Comparison of ENCODE assay signal across 8 cellular contexts in genomic region chr16:30921748-30922419, GRCh38. TPM values are rescaled to one million over a fixed set of nuclear protein-coding genes. Genes with fewer than 3 reads are reported as not detected.
A peak's percentile ranks its signal among the peaks of the same experiment; 100 is the strongest.
DNase-seq lines count a peak whose midpoint lies in the region; ATAC-seq and TF ChIP-seq lines count a peak whose summit lies in the region.

No MANE protein-coding gene starts in this region.

- DNase-seq in Karpas-422: peak; percentile 96
- DNase-seq in Peyer's patch: peak; percentile 90 to 95 (median 91)
- DNase-seq in fibroblast of lung (ENCODE audit: low read depth in 2 of 2): peak; percentile 89 to 92
- DNase-seq in naive thymus-derived CD8-positive, alpha-beta T cell: peak; percentile 81 to 94 (median 88)
- peak; percentile 77 to 94 for DNase-seq in stimulated activated effector memory CD8-positive, alpha-beta T cell treated with anti-CD3 and anti-CD28 coated beads, Interleukin-12 subunit alpha, Interleukin-12 subunit beta, amount 100 ng/mL, for 72 hours (ENCODE audit: low spot score in 2 of 2)

- peaks cover 16% of the 10 kb centered on the region for H3K36me3 Mint-ChIP-seq in activated T-helper 17 cell treated with anti-CD3 and anti-CD28 coated beads, Interleukin-2, amount 50 U/mL, for 72 hours (ENCODE audit: low read depth)
- no peaks in the 10 kb centered on the region for H3K36me3 Mint-ChIP-seq in naive thymus-derived CD8-positive, alpha-beta T cell
- peaks cover 31% of the 10 kb centered on the region for H3K36me3 Mint-ChIP-seq in stimulated activated effector memory CD8-positive, alpha-beta T cell treated with anti-CD3 and anti-CD28 coated beads, Interleukin-12 subunit alpha, Interleukin-12 subunit beta, amount 100 ng/mL, for 72 hours

- H2AFZ ChIP-seq in Karpas-422 (ENCODE audit: low read length) (peak overlapping the region; percentile 63; the same call in 1 of the 2 replicates), fibroblast of lung (ENCODE audit: low read length) (peak overlapping the region; percentile 35)

- no peaks in the 10 kb centered on the region for H3K9me3 Mint-ChIP-seq in activated T-helper 17 cell treated with anti-CD3 and anti-CD28 coated beads, Interleukin-2, amount 50 U/mL, for 72 hours
- no peaks in the 10 kb centered on the region for H3K9me3 Mint-ChIP-seq in naive thymus-derived CD8-positive, alpha-beta T cell
- no peaks in the 10 kb centered on the region for H3K9me3 Mint-ChIP-seq in stimulated activated effector memory CD8-positive, alpha-beta T cell treated with anti-CD3 and anti-CD28 coated beads, Interleukin-12 subunit alpha, Interleukin-12 subunit beta, amount 100 ng/mL, for 72 hours

- H3K27me3 Mint-ChIP-seq in activated T-helper 17 cell treated with anti-CD3 and anti-CD28 coated beads, Interleukin-2, amount 50 U/mL, for 72 hours: no peaks in the 10 kb centered on the region
- no peaks in the 10 kb centered on the region for H3K27me3 Mint-ChIP-seq in naive thymus-derived CD8-positive, alpha-beta T cell

- TF ChIP-seq CTCF in GM12872 (IDR thresholded peaks at IDR 0.05; ENCODE audit: insufficient read depth, low read depth, low read length) (peak; percentile 90), Peyer's patch (IDR thresholded peaks at IDR 0.05) (peak; percentile 92 to 96 (median 94)), fibroblast of lung (conservative IDR thresholded peaks at IDR 0.05 in 1 of 2, IDR thresholded peaks at IDR 0.05 in 1 of 2; ENCODE audit: low read depth in 1 of 2, low read length in 2 of 2) (peak; percentile 91 to 92)

- no peak for ATAC-seq in activated T-helper 17 cell treated with anti-CD3 and anti-CD28 coated beads, Interleukin-2, amount 50 U/mL, for 72 hours (replicated peaks)
- peak; percentile 2 to 6 for ATAC-seq in naive thymus-derived CD8-positive, alpha-beta T cell
- peak; percentile 9 for ATAC-seq in stimulated activated effector memory CD8-positive, alpha-beta T cell treated with anti-CD3 and anti-CD28 coated beads, Interleukin-12 subunit alpha, Interleukin-12 subunit beta, amount 100 ng/mL, for 72 hours
- no peak for ATAC-seq in GM21825 (IDR thresholded peaks at IDR 0.05; ENCODE audit: unreplicated experiment)

- H3K4me3 ChIP-seq in Karpas-422 (ENCODE audit: low read length): peak overlapping the region; percentile 68
- peak overlapping the region; percentile 42 to 91 (median 61) for H3K4me3 ChIP-seq in Peyer's patch
- peak overlapping the region; percentile 52 to 81 (median 62) for H3K4me3 ChIP-seq in fibroblast of lung (replicated peaks in 1 of 4; ENCODE audit: control extremely low read depth in 1 of 4, insufficient read depth in 1 of 4, low read depth in 3 of 4, low read length in 4 of 4)

- H3K79me2 ChIP-seq in Karpas-422 (ENCODE audit: low read length): peaks cover 14% of the 10 kb centered on the region
- no peaks in the 10 kb centered on the region for H3K79me2 ChIP-seq in fibroblast of lung (ENCODE audit: control insufficient read depth, insufficient read depth, low read length)

- H4K20me1 ChIP-seq in Karpas-422 (ENCODE audit: insufficient read depth, low read depth, low read length): no peaks in the 10 kb centered on the region
- H4K20me1 ChIP-seq in fibroblast of lung (ENCODE audit: control insufficient read depth, extremely low read depth, insufficient read depth, low read length): no peaks in the 10 kb centered on the region

- H3K27ac Mint-ChIP-seq in activated T-helper 17 cell treated with anti-CD3 and anti-CD28 coated beads, Interleukin-2, amount 50 U/mL, for 72 hours: peak overlapping the region; percentile 99
- H3K27ac Mint-ChIP-seq in naive thymus-derived CD8-positive, alpha-beta T cell: peak overlapping the region; percentile 97 to 100 (median 99)
- H3K27ac Mint-ChIP-seq in stimulated activated effector memory CD8-positive, alpha-beta T cell treated with anti-CD3 and anti-CD28 coated beads, Interleukin-12 subunit alpha, Interleukin-12 subunit beta, amount 100 ng/mL, for 72 hours: peak overlapping the region; percentile 100

- H3K4me1 ChIP-seq in Karpas-422 (ENCODE audit: low read length) (peaks cover 20% of the 10 kb centered on the region), Peyer's patch (peaks cover 0 to 26% (median 5%) of the 10 kb centered on the region in 4 donors), fibroblast of lung (ENCODE audit: control insufficient read depth, extremely low read depth, insufficient read depth, low read length) (no peaks in the 10 kb centered on the region)

- no peaks in the 10 kb centered on the region for H3K9me2 ChIP-seq in Karpas-422 (replicated peaks; ENCODE audit: insufficient read depth, low read length)

- peak overlapping the region; percentile 66 for H3K9ac ChIP-seq in Karpas-422 (ENCODE audit: low read length)
- H3K9ac ChIP-seq in fibroblast of lung (ENCODE audit: insufficient read depth, low read length): peak overlapping the region; percentile 60

- peak; percentile 14 to 19 for TF ChIP-seq POLR2A in Peyer's patch (IDR thresholded peaks at IDR 0.05)

- no peaks in the 10 kb centered on the region for H3K36me3 ChIP-seq in Karpas-422 (ENCODE audit: insufficient read depth, low read length)
- H3K36me3 ChIP-seq in Peyer's patch: no peaks in the 10 kb centered on the region
- no peaks in the 10 kb centered on the region for H3K36me3 ChIP-seq in fibroblast of lung (ENCODE audit: control insufficient read depth, insufficient read depth, low read length)

- H3K4me2 ChIP-seq in Karpas-422 (ENCODE audit: low read depth, low read length, poor library complexity, severe bottlenecking) (peak overlapping the region; percentile 76), fibroblast of lung (ENCODE audit: extremely low read depth, insufficient read depth, low read length) (peak overlapping the region; percentile 79)

- H3K4me1 Mint-ChIP-seq in activated T-helper 17 cell treated with anti-CD3 and anti-CD28 coated beads, Interleukin-2, amount 50 U/mL, for 72 hours: peaks cover 11% of the 10 kb centered on the region
- peaks cover 21 to 33% (median 25%) of the 10 kb centered on the region in 4 donors for H3K4me1 Mint-ChIP-seq in naive thymus-derived CD8-positive, alpha-beta T cell
- peaks cover 41% of the 10 kb centered on the region for H3K4me1 Mint-ChIP-seq in stimulated activated effector memory CD8-positive, alpha-beta T cell treated with anti-CD3 and anti-CD28 coated beads, Interleukin-12 subunit alpha, Interleukin-12 subunit beta, amount 100 ng/mL, for 72 hours

- peak overlapping the region; percentile 97 for H3K4me3 Mint-ChIP-seq in activated T-helper 17 cell treated with anti-CD3 and anti-CD28 coated beads, Interleukin-2, amount 50 U/mL, for 72 hours
- H3K4me3 Mint-ChIP-seq in naive thymus-derived CD8-positive, alpha-beta T cell: peak overlapping the region; percentile 96 to 100 (median 99)
- peak overlapping the region; percentile 98 for H3K4me3 Mint-ChIP-seq in stimulated activated effector memory CD8-positive, alpha-beta T cell treated with anti-CD3 and anti-CD28 coated beads, Interleukin-12 subunit alpha, Interleukin-12 subunit beta, amount 100 ng/mL, for 72 hours

- H3K27me3 ChIP-seq in Karpas-422 (ENCODE audit: low read length) (no peaks in the 10 kb centered on the region), Peyer's patch (no peaks in the 10 kb centered on the region), fibroblast of lung (ENCODE audit: control insufficient read depth, insufficient read depth, low read length) (no peaks in the 10 kb centered on the region)

- H3K9me3 ChIP-seq in Karpas-422 (ENCODE audit: low read length): no peaks in the 10 kb centered on the region
- no peaks in the 10 kb centered on the region for H3K9me3 ChIP-seq in Peyer's patch
- no peaks in the 10 kb centered on the region for H3K9me3 ChIP-seq in fibroblast of lung (ENCODE audit: control insufficient read depth, insufficient read depth, low read depth, low read length)

- H3K27ac ChIP-seq in Karpas-422 (ENCODE audit: low read length) (peak overlapping the region; percentile 41; the same call in 1 of the 2 replicates), Peyer's patch (peak overlapping the region; percentile 84 to 95 (median 92)), fibroblast of lung (ENCODE audit: insufficient read depth, low read length) (peak overlapping the region; percentile 72)

- POLR2A ChIA-PET in naive thymus-derived CD8-positive, alpha-beta T cell (lab: Charles Lee): interaction anchor here (0.5 to 2.8 kb wide), 7 partner anchors 26 to 742 kb away, joined by 3 to 11 read pairs (median 4); partner anchors contain the start of genes PHKG2 and RUSF1

RNA-seq across cellular contexts. Expression of gene FBXL19, which starts 1.5 kb away (rescaled TPM):
- 24.5 and 59.5 TPM in 2 replicates for total RNA-seq in Karpas-422 (2014; rRNA removed; shearing (Covaris generic); ENCODE audit: low replicate concordance)
- total RNA-seq in Peyer's patch (10 to 100 TPM; 25.0 to 51.2 (median 47.9) TPM), fibroblast of lung (13.1 and 14.5 TPM in 2 replicates)
- total RNA-seq in activated T-helper 17 cell treated with anti-CD3 and anti-CD28 coated beads, Interleukin-2, amount 50 U/mL, for 72 hours: 10 to 100 TPM; 32.2 to 40.7 TPM
- 3.1 and 3.9 TPM in 2 replicates for polyA plus RNA-seq in fibroblast of lung
- 9.6 and 12.5 TPM in 2 replicates for polyA plus RNA-seq in fibroblast of lung (2012)
- polyA minus RNA-seq in fibroblast of lung (ENCODE audit: low replicate concordance): 6.6 and 7.8 TPM in 2 replicates
- total RNA-seq in naive thymus-derived CD8-positive, alpha-beta T cell: 10 to 100 TPM; 13.1 to 16.8 TPM
- under 1 TPM; 0.06 to 0.29 (median 0.16) TPM for polyA plus RNA-seq in naive thymus-derived CD8-positive, alpha-beta T cell

RNA-seq across cellular contexts. Expression of gene CTF1, which starts 25.5 kb away (rescaled TPM):
- 0.94 and 1.1 TPM in 2 replicates for total RNA-seq in Karpas-422 (2014; rRNA removed; shearing (Covaris generic); ENCODE audit: low replicate concordance)
- total RNA-seq in Peyer's patch (1 to 10 TPM in 1 of 4 donors, not detected in 3; 1.2 TPM), fibroblast of lung (1.8 and 5.3 TPM in 2 replicates)
- total RNA-seq in activated T-helper 17 cell treated with anti-CD3 and anti-CD28 coated beads, Interleukin-2, amount 50 U/mL, for 72 hours: under 1 TPM; 0.15 to 0.26 TPM
- polyA plus RNA-seq in fibroblast of lung: 8.8 and 9.8 TPM in 2 replicates
- polyA plus RNA-seq in fibroblast of lung (2012): 9.3 and 10.5 TPM in 2 replicates
- polyA minus RNA-seq in fibroblast of lung (ENCODE audit: low replicate concordance): 19.1 and 31.8 TPM in 2 replicates
- total RNA-seq in naive thymus-derived CD8-positive, alpha-beta T cell: 1 to 10 TPM; 1.0 to 1.3 TPM
- polyA plus RNA-seq in naive thymus-derived CD8-positive, alpha-beta T cell: under 1 TPM in 1 of 3 donors, not detected in 2; 0.14 TPM

RNA-seq across cellular contexts. Expression of gene ORAI3, which starts 27.0 kb away (rescaled TPM):
- 34.0 and 60.7 TPM in 2 replicates for total RNA-seq in Karpas-422 (2014; rRNA removed; shearing (Covaris generic); ENCODE audit: low replicate concordance)
- total RNA-seq in Peyer's patch: 10 to 100 TPM; 10.7 to 25.0 (median 20.3) TPM
- 10 to 100 TPM; 12.4 to 25.8 TPM for total RNA-seq in activated T-helper 17 cell treated with anti-CD3 and anti-CD28 coated beads, Interleukin-2, amount 50 U/mL, for 72 hours
- 44.2 and 74.1 TPM in 2 replicates for total RNA-seq in fibroblast of lung
- polyA plus RNA-seq in fibroblast of lung: 24.6 and 41.1 TPM in 2 replicates
- 19.0 and 29.7 TPM in 2 replicates for polyA plus RNA-seq in fibroblast of lung (2012)
- polyA minus RNA-seq in fibroblast of lung (ENCODE audit: low replicate concordance): 35.2 and 72.6 TPM in 2 replicates
- 10 to 100 TPM; 18.6 to 20.8 TPM for total RNA-seq in naive thymus-derived CD8-positive, alpha-beta T cell
- 10 to 100 TPM; 15.2 to 16.0 (median 15.5) TPM for polyA plus RNA-seq in naive thymus-derived CD8-positive, alpha-beta T cell

RNA-seq across cellular contexts. Expression of gene BCL7C, which starts 28.0 kb away (rescaled TPM):
- total RNA-seq in Karpas-422 (2014; rRNA removed; shearing (Covaris generic); ENCODE audit: low replicate concordance): 27.4 and 59.7 TPM in 2 replicates
- 10 to 100 TPM; 12.1 to 23.9 (median 17.8) TPM for total RNA-seq in Peyer's patch
- 10 to 100 TPM; 34.1 to 39.3 TPM for total RNA-seq in activated T-helper 17 cell treated with anti-CD3 and anti-CD28 coated beads, Interleukin-2, amount 50 U/mL, for 72 hours
- total RNA-seq in fibroblast of lung: 28.2 and 31.3 TPM in 2 replicates
- polyA plus RNA-seq in fibroblast of lung: 24.8 and 25.6 TPM in 2 replicates
- 31.0 and 45.2 TPM in 2 replicates for polyA plus RNA-seq in fibroblast of lung (2012)
- polyA minus RNA-seq in fibroblast of lung (ENCODE audit: low replicate concordance): 5.8 and 9.5 TPM in 2 replicates
- 10 to 100 TPM; 24.2 to 24.6 TPM for total RNA-seq in naive thymus-derived CD8-positive, alpha-beta T cell
- polyA plus RNA-seq in naive thymus-derived CD8-positive, alpha-beta T cell: 10 to 100 TPM; 33.9 to 38.8 (median 34.7) TPM

RNA-seq across cellular contexts. Expression of gene SETD1A, which starts 35.7 kb away (rescaled TPM):
- total RNA-seq in Karpas-422 (2014; rRNA removed; shearing (Covaris generic); ENCODE audit: low replicate concordance): 3.8 and 4.3 TPM in 2 replicates
- total RNA-seq in Peyer's patch: 10 to 100 TPM in 3 of 4 donors, 1 to 10 TPM in 1; 10.0 to 22.0 (median 16.5) TPM
- 10 to 100 TPM; 27.5 to 33.7 TPM for total RNA-seq in activated T-helper 17 cell treated with anti-CD3 and anti-CD28 coated beads, Interleukin-2, amount 50 U/mL, for 72 hours
- 1.5 and 3.5 TPM in 2 replicates for total RNA-seq in fibroblast of lung
- polyA plus RNA-seq in fibroblast of lung: 1.4 and 2.3 TPM in 2 replicates
- polyA plus RNA-seq in fibroblast of lung (2012): 9.6 and 10.0 TPM in 2 replicates
- 7.0 and 16.1 TPM in 2 replicates for polyA minus RNA-seq in fibroblast of lung (ENCODE audit: low replicate concordance)
- total RNA-seq in naive thymus-derived CD8-positive, alpha-beta T cell: 10 to 100 TPM; 39.5 to 44.3 TPM
- polyA plus RNA-seq in naive thymus-derived CD8-positive, alpha-beta T cell: 1 to 10 TPM in 1 of 3 donors, under 1 TPM in 2; 0.35 to 2.0 (median 0.77) TPM

Comparison
In these comparisons a context has a peak if more than half of its experiments do, and no peak if none do; other contexts are left out.
1. H3K27ac ChIP-seq: peak in every context shown above with its lines; median percentile 92 in Peyer's patch; 72 in fibroblast of lung; 41 in Karpas-422.
2. ATAC-seq: peak in naive thymus-derived CD8-positive, alpha-beta T cell (2 of 2) and stimulated activated effector memory CD8-positive, alpha-beta T cell treated with anti-CD3 and anti-CD28 coated beads, Interleukin-12 subunit alpha, Interleukin-12 subunit beta, amount 100 ng/mL, for 72 hours (single experiment); none in activated T-helper 17 cell treated with anti-CD3 and anti-CD28 coated beads, Interleukin-2, amount 50 U/mL, for 72 hours (single experiment) and GM21825 (single experiment).
3. Peak in every context shown above with its lines, with median percentiles within 50 percentile points of each other: CTCF ChIP-seq, DNase-seq, H3K4me3 ChIP-seq, H3K27ac Mint-ChIP-seq and H3K4me3 Mint-ChIP-seq.